In the genomic region with DNA sequence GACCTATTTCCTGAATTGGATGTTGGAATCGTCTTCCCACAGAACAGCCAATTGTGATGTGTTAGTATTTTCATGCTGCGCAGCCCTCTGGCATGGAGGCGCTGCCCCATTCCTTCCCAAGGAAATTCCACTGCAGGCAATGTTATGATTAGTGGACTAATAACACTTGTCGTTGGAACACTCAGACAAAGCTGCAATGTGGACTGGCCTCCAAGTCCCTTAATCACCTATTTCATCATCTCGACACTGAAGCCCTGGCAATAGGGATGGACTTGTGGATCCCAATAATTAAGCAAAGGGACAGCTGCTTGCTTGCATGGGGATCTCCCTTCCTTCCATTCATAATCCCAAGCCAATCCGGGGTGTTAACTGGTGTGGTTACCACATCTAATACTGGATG, we compare ENCODE assay signal across 17 cellular contexts. TPM values are rescaled to one million over a fixed set of nuclear protein-coding genes. Genes with fewer than 3 reads are reported as not detected.
A peak's percentile ranks its signal among the peaks of the same experiment; 100 is the strongest.
DNase-seq lines count a peak whose midpoint lies in the region; ATAC-seq and TF ChIP-seq lines count a peak whose summit lies in the region.
"Had no signal": no experiment of that assay in that cellular context is flagged by ENCODE, and none has a peak within 500 bp of the region (broad histone marks: within the 10 kb centered on the region; RNA-seq: fewer than 3 reads in every experiment).

No MANE protein-coding gene starts in this region.

- peak overlapping the region; percentile 73; the same call in 1 of the 2 replicates for H3K14ac ChIP-seq in IMR-90 (replicated peaks; ENCODE audit: low read depth, low read length)

- peak overlapping the region; percentile 86 for H2BK120ac ChIP-seq in IMR-90 (ENCODE audit: low read depth, low read length)

- 0 out of 2 replicates have a peak overlapping the region, but pooled peaks have one; percentile 7 for H2AK5ac ChIP-seq in IMR-90 (ENCODE audit: low read depth, low read length)

- H3K9ac ChIP-seq in IMR-90 (ENCODE audit: low read depth, low read length): no peak overlapping the region

- no peak for TF ChIP-seq POLR2A in IMR-90 (IDR thresholded peaks at IDR 0.05; ENCODE audit: low read depth, low read length)

- CTCF ChIA-PET in IMR-90 (lab: Yijun Ruan, JAX): no interaction called here

- no peak overlapping the region for H2BK5ac ChIP-seq in IMR-90 (ENCODE audit: low read depth, low read length, poor library complexity, severe bottlenecking)

- H3K27me3 ChIP-seq in IMR-90 (ENCODE audit: control insufficient read depth, insufficient read depth, low read length): peaks cover 3% of the 10 kb centered on the region; the same call in 1 of the 2 replicates
- H3K27me3 ChIP-seq: ovary, thyroid gland had no signal

- H2AK9ac ChIP-seq in IMR-90 (replicated peaks; ENCODE audit: low read depth, low read length, poor library complexity): peak overlapping the region; percentile 23

- peaks cover 2% of the 10 kb centered on the region; the same call in 1 of the 2 replicates for H3K9me3 ChIP-seq in IMR-90 (ENCODE audit: control insufficient read depth, insufficient read depth, low read length)
- H3K9me3 ChIP-seq: ovary, thyroid gland had no signal

- no peaks in the 10 kb centered on the region for H3K36me3 ChIP-seq in IMR-90 (ENCODE audit: control insufficient read depth, insufficient read depth, low read length)
- H3K36me3 ChIP-seq: ovary, thyroid gland had no signal

- BruUV-seq in IMR-90 (replicated peaks; lab: Mats Ljungman, UMichigan): no TSS peak

- TF ChIP-seq CTCF in IMR-90 (conservative IDR thresholded peaks at IDR 0.05; ENCODE audit: low read depth, low read length): no peak
- no peak for TF ChIP-seq CTCF in fibroblast of the aortic adventitia (IDR thresholded peaks at IDR 0.05; ENCODE audit: insufficient read depth, low read length)
- TF ChIP-seq CTCF in osteocyte (IDR thresholded peaks at IDR 0.05): no peak
- TF ChIP-seq CTCF in type B pancreatic cell (conservative IDR thresholded peaks at IDR 0.05): no peak

- H2AFZ ChIP-seq in IMR-90 (replicated peaks; ENCODE audit: low read length, poor library complexity): peak overlapping the region; percentile 53

- H3K4me3 ChIP-seq in IMR-90 (ENCODE audit: insufficient read depth, low read depth, low read length) (no peak overlapping the region), fibroblast of the aortic adventitia (ENCODE audit: low read depth, low read length) (no peak overlapping the region)
- H3K4me3 ChIP-seq: ovary, thyroid gland had no signal

- no peak overlapping the region; the same call in 1 of the 2 replicates for H3K56ac ChIP-seq in IMR-90 (ENCODE audit: extremely low read depth, insufficient read depth, low read length)

- peak overlapping the region; percentile 11; the same call in 1 of the 2 replicates for H3K23ac ChIP-seq in IMR-90 (ENCODE audit: low read depth, low read length)

- H3K27me3 Mint-ChIP-seq in osteocyte (ENCODE audit: unreplicated experiment) (no peaks in the 10 kb centered on the region), type B pancreatic cell (no peaks in the 10 kb centered on the region)
- H3K27me3 Mint-ChIP-seq: activated naive CD8-positive, alpha-beta T cell treated with anti-CD3 and anti-CD28 coated beads, Interleukin-2, amount 50 U/mL, for 24 hours; CD4-positive, alpha-beta T cell had no signal

- peaks cover 54% of the 10 kb centered on the region for H3K4me1 Mint-ChIP-seq in osteocyte (ENCODE audit: unreplicated experiment)
- peaks cover 24% of the 10 kb centered on the region for H3K4me1 Mint-ChIP-seq in type B pancreatic cell (ENCODE audit: unreplicated experiment)
- H3K4me1 Mint-ChIP-seq: activated naive CD8-positive, alpha-beta T cell treated with anti-CD3 and anti-CD28 coated beads, Interleukin-2, amount 50 U/mL, for 24 hours had no signal

- DNase-seq in A172 (ENCODE audit: low spot score): peak; percentile 13
- DNase-seq in IMR-90: peak; percentile 41
- DNase-seq in fibroblast of the aortic adventitia (ENCODE audit: low read depth): peak; percentile 67
- DNase-seq in osteocyte (ENCODE audit: extremely low spot score, unreplicated experiment): no peak
- no peak for DNase-seq in NCI-H2196 (lab: John Stamatoyannopoulos, UW; ENCODE audit: unreplicated experiment)
- no peak for DNase-seq in GM19238 (ENCODE audit: insufficient read length, low spot score)
- no peak for DNase-seq in type B pancreatic cell (ENCODE audit: extremely low spot score, unreplicated experiment)
- DNase-seq: activated CD4-positive, CD25-positive, alpha-beta regulatory T cell; activated naive CD8-positive, alpha-beta T cell treated with anti-CD3 and anti-CD28 coated beads, Interleukin-2, amount 50 U/mL, for 24 hours; CD4-positive, alpha-beta T cell; DMS79 treated with DMSO at 0.1 percent for 48 hours; effector CD4-positive, alpha-beta T cell; NCI-H1694 treated with DMSO at 0.1 percent for 48 hours; NCI-H446; thyroid gland had no signal

- peak overlapping the region; percentile 24 for H3K27ac Mint-ChIP-seq in osteocyte (ENCODE audit: unreplicated experiment)
- H3K27ac Mint-ChIP-seq in type B pancreatic cell: no peak overlapping the region
- H3K27ac Mint-ChIP-seq: activated naive CD8-positive, alpha-beta T cell treated with anti-CD3 and anti-CD28 coated beads, Interleukin-2, amount 50 U/mL, for 24 hours; CD4-positive, alpha-beta T cell had no signal

- H3K9me3 Mint-ChIP-seq in osteocyte (ENCODE audit: unreplicated experiment) (no peaks in the 10 kb centered on the region), type B pancreatic cell (no peaks in the 10 kb centered on the region)
- H3K9me3 Mint-ChIP-seq: activated naive CD8-positive, alpha-beta T cell treated with anti-CD3 and anti-CD28 coated beads, Interleukin-2, amount 50 U/mL, for 24 hours; CD4-positive, alpha-beta T cell had no signal

- ATAC-seq in IMR-90 (ENCODE audit: low read depth) (peak; percentile 71), SK-N-SH treated with all-trans-retinoic acid at 6 μM for 48 hours (no peak)
- ATAC-seq: activated naive CD8-positive, alpha-beta T cell treated with anti-CD3 and anti-CD28 coated beads, Interleukin-2, amount 50 U/mL, for 24 hours had no signal

- intact Hi-C loops in IMR-90 (cut with micrococcal nuclease): no loop called here

- H3K4me1 ChIP-seq in IMR-90 (ENCODE audit: control insufficient read depth, insufficient read depth, low read length): peaks cover 12% of the 10 kb centered on the region
- H3K4me1 ChIP-seq: thyroid gland had no signal

- H2BK20ac ChIP-seq in IMR-90 (ENCODE audit: low read depth, low read length): peak overlapping the region; percentile 82

- H3K36me3 Mint-ChIP-seq in osteocyte (ENCODE audit: unreplicated experiment) (no peaks in the 10 kb centered on the region), type B pancreatic cell (no peaks in the 10 kb centered on the region)

- no peak overlapping the region for H3K4me2 ChIP-seq in IMR-90 (ENCODE audit: low read depth, low read length)

- no peak overlapping the region; the same call in 1 of the 2 replicates for H4K5ac ChIP-seq in IMR-90 (ENCODE audit: low read depth, low read length)

- H2BK15ac ChIP-seq in IMR-90 (ENCODE audit: low read depth, low read length): 0 out of 3 replicates have a peak overlapping the region, but pooled peaks have one; percentile 35

- dilution Hi-C loops in IMR-90 (cut with HindIII; ENCODE audit: low sequenced_read_pairs, unreplicated experiment): no loop called here

- no peaks in the 10 kb centered on the region for H4K20me1 ChIP-seq in IMR-90 (ENCODE audit: insufficient read depth, low read length)

- POLR2A ChIA-PET in IMR-90 (lab: Charles Lee; ENCODE audit: unreplicated experiment): no interaction called here

- no peak for TF ChIP-seq RAD21 in IMR-90 (IDR thresholded peaks at IDR 0.05; ENCODE audit: low read length)

- H3K4ac ChIP-seq in IMR-90 (ENCODE audit: low read depth, low read length): peak overlapping the region; percentile 83; the same call in 1 of the 2 replicates

- no CpG with 5 or more reads among the region's 6 CpGs for WGBS in IMR-90 (ENCODE audit: extremely low coverage in 2 of 2, insufficient read length in 1 of 2), 2 experiments

- in situ Hi-C loops in IMR-90 (cut with MboI; ENCODE audit: low sequenced_read_pairs): no loop called here

- H4K8ac ChIP-seq in IMR-90 (ENCODE audit: low read depth in 2 of 2, low read length in 2 of 2): peak overlapping the region in 1 of 2 experiments; percentile 52; a peak in 1 of 4 replicates

- no peaks in the 10 kb centered on the region for H3K79me1 ChIP-seq in IMR-90 (ENCODE audit: low read depth in 1 of 2, low read length in 2 of 2)

- H3K4me3 Mint-ChIP-seq in osteocyte (ENCODE audit: unreplicated experiment): no peak overlapping the region
- H3K4me3 Mint-ChIP-seq in type B pancreatic cell: no peak overlapping the region
- H3K4me3 Mint-ChIP-seq: activated naive CD8-positive, alpha-beta T cell treated with anti-CD3 and anti-CD28 coated beads, Interleukin-2, amount 50 U/mL, for 24 hours; CD4-positive, alpha-beta T cell had no signal

- no peak overlapping the region for H3K27ac ChIP-seq in IMR-90 (ENCODE audit: insufficient read depth, low read length)
- H3K27ac ChIP-seq: ovary, thyroid gland had no signal

- H3K9me1 ChIP-seq in IMR-90 (ENCODE audit: insufficient read depth, low read length): peaks cover 10% of the 10 kb centered on the region; the same call in 1 of the 2 replicates

- H3K18ac ChIP-seq in IMR-90 (ENCODE audit: low read depth, low read length): no peak overlapping the region

- peak overlapping the region; percentile 74; the same call in 1 of the 2 replicates for H4K91ac ChIP-seq in IMR-90 (ENCODE audit: insufficient read depth, low read depth, low read length)

TF ChIP-seq in IMR-90, 13 proteins besides CTCF, POLR2A, EP300 and RAD21:
- TF ChIP-seq CEBPB (IDR thresholded peaks at IDR 0.05; ENCODE audit: low read depth, low read length) (peak; percentile 40; the same call in 1 of the 2 replicates), FOS (IDR thresholded peaks at IDR 0.05; ENCODE audit: low read depth, low read length) (no peak)

TF ChIP-seq in SK-N-SH treated with all-trans-retinoic acid at 6 μM for 48 hours, 23 proteins besides CTCF, POLR2A, EP300 and RAD21 (continues in another document):
- TF ChIP-seq ISL1 (CRISPR knock-in tag; IDR thresholded peaks at IDR 0.05): no peak
- TF ChIP-seq ARNTL (CRISPR knock-in tag; IDR thresholded peaks at IDR 0.05; ENCODE audit: borderline replicate concordance, low read depth): no peak
- TF ChIP-seq BACH2 (CRISPR knock-in tag; IDR thresholded peaks at IDR 0.05; ENCODE audit: borderline replicate concordance): no peak

RNA-seq across cellular contexts. Expression of gene PABIR2, which starts 59.9 kb away (rescaled TPM):
- total RNA-seq in A172 (2014; rRNA removed; shearing (Covaris generic)): 8.6 and 9.4 TPM in 2 replicates
- 11.4 and 14.9 TPM in 2 replicates for total RNA-seq in IMR-90 (2012; rRNA removed)
- polyA plus RNA-seq in IMR-90 (2012; rRNA removed): 19.6 and 27.9 TPM in 2 replicates
- polyA plus RNA-seq in IMR-90 (2012; cell fraction: cytosol; rRNA removed): 3.8 and 5.3 TPM in 2 replicates
- polyA plus RNA-seq in IMR-90 (2012; cell fraction: nucleus; rRNA removed; ENCODE audit: low replicate concordance): 14.1 and 107 TPM in 2 replicates
- 6.0 and 10.2 TPM in 2 replicates for total RNA-seq in fibroblast of the aortic adventitia (ENCODE audit: low replicate concordance)
- total RNA-seq in osteocyte: 13.5 and 14.0 TPM in 2 replicates
- 14.7 and 24.2 TPM in 2 replicates for total RNA-seq in type B pancreatic cell (ENCODE audit: low replicate concordance)

Comparison
In these comparisons a context has a peak if more than half of its experiments do, and no peak if none do; other contexts are left out.
1. DNase-seq: peak in A172 (single experiment), IMR-90 (single experiment) and fibroblast of the aortic adventitia (single experiment); none in osteocyte (single experiment), NCI-H2196 (single experiment), GM19238 (single experiment) and type B pancreatic cell (single experiment).